ENCODE assay signal across 12 cellular contexts in the genomic region with DNA sequence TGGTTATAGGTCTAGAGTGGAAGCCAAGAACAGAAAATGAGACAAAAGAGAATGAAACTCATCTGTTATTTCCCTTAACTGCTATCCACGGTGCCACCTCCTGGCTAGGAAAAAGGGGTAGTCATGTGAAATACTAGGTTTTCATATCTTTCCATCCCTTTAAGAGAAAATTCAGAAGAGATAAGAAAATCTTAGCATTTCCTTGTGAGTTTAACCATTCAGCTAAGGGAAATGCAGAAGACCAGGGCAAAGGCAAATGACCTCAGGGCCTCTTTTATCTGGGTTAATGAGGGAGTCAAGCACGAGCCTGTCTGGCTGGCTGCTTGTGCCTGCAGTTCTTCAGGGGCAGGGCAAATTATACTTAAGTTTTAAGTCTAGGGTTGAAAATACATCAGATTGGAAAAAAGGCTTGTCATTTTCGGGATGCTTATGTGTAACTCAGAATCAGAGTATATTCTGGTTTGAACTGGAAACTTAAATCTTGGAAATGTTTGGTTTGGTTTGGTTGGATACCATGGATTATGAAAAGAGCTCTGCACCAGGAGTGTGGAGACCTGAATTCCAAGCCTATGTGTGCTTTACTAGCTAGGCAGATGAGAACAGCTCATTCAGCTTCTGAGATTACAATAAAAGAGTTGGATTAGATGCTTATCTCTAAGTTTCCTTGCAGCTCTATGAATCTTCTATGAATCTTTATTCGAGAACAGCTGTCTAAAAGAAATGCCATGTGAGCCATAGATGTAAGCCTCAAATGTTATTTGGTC. TPM values are rescaled to one million over a fixed set of nuclear protein-coding genes. Genes with fewer than 3 reads are reported as not detected.
DNase-seq lines count a peak whose midpoint lies in the region; ATAC-seq and TF ChIP-seq lines count a peak whose summit lies in the region.
"Had no signal": no experiment of that assay in that cellular context is flagged by ENCODE, and none has a peak within 500 bp of the region (broad histone marks: within the 10 kb centered on the region; RNA-seq: fewer than 3 reads in every experiment).

No MANE protein-coding gene starts in this region.

- peaks cover 7% of the 10 kb centered on the region for H3K36me3 Mint-ChIP-seq in activated T-cell treated with anti-CD3 and anti-CD28 coated beads, Interleukin-2, amount 50 U/mL, for 4 hours (ENCODE audit: insufficient read depth)
- H3K36me3 Mint-ChIP-seq: activated naive CD4-positive, alpha-beta T cell treated with anti-CD3 and anti-CD28 coated beads, Interleukin-2, amount 50 U/mL, for 72 hours had no signal

- no peak overlapping the region for H3K4me3 ChIP-seq in RWPE2 (ENCODE audit: severe bottlenecking)

- peaks cover 24% of the 10 kb centered on the region for H3K4me1 ChIP-seq in RWPE2 (ENCODE audit: insufficient read depth, poor library complexity, severe bottlenecking)

- no peaks in the 10 kb centered on the region for H3K9me3 Mint-ChIP-seq in activated T-cell treated with anti-CD3 and anti-CD28 coated beads, Interleukin-2, amount 50 U/mL, for 4 hours
- no peaks in the 10 kb centered on the region for H3K9me3 Mint-ChIP-seq in stimulated activated naive CD8-positive, alpha-beta T cell treated with anti-CD3 and anti-CD28 coated beads, Interleukin-15, amount 100 ng/mL, for 72 hours
- H3K9me3 Mint-ChIP-seq: activated naive CD4-positive, alpha-beta T cell treated with anti-CD3 and anti-CD28 coated beads, Interleukin-2, amount 50 U/mL, for 72 hours; CD4-positive, alpha-beta T cell had no signal

- no peak for TF ChIP-seq POLR2A in erythroblast (IDR thresholded peaks at IDR 0.05; ENCODE audit: low read length)

- no peaks in the 10 kb centered on the region for H3K9me3 ChIP-seq in RWPE2 (ENCODE audit: severe bottlenecking)

- H3K36me3 ChIP-seq in RWPE2 (ENCODE audit: low read depth), result no peaks in the 10 kb centered on the region

- peak overlapping the region; percentile 33 for H3K4me3 Mint-ChIP-seq in activated T-cell treated with anti-CD3 and anti-CD28 coated beads, Interleukin-2, amount 50 U/mL, for 4 hours
- peak overlapping the region; percentile 25 to 65 for H3K4me3 Mint-ChIP-seq in stimulated activated naive CD8-positive, alpha-beta T cell treated with anti-CD3 and anti-CD28 coated beads, Interleukin-15, amount 100 ng/mL, for 72 hours
- H3K4me3 Mint-ChIP-seq: CD4-positive, alpha-beta T cell had no signal

- no peak for ATAC-seq in activated T-cell treated with anti-CD3 and anti-CD28 coated beads, Interleukin-2, amount 50 U/mL, for 4 hours
- ATAC-seq in RWPE2 (ENCODE audit: low read depth), result peak; percentile 46
- no peak for ATAC-seq in stimulated activated naive CD8-positive, alpha-beta T cell treated with anti-CD3 and anti-CD28 coated beads, Interleukin-15, amount 100 ng/mL, for 72 hours

- DNase-seq in activated T-cell treated with anti-CD3 and anti-CD28 coated beads, Interleukin-2, amount 50 U/mL, for 4 hours, result no peak
- no peak for DNase-seq in activated T-cell treated with anti-CD3 and anti-CD28 coated beads, Interleukin-2, amount 50 U/mL, for 48 hours
- DNase-seq in RWPE2 (ENCODE audit: low spot score) (no peak), erythroblast (lab: John Stamatoyannopoulos, UW) (peak; percentile 20 to 21), 8988T (no peak), epidermal melanocyte (ENCODE audit: insufficient read length, low spot score) (no peak), pons (ENCODE audit: low spot score) (no peak)
- no peak for DNase-seq in stimulated activated naive CD8-positive, alpha-beta T cell treated with anti-CD3 and anti-CD28 coated beads, Interleukin-15, amount 100 ng/mL, for 72 hours
- DNase-seq: CD4-positive, alpha-beta T cell; hippocampal formation had no signal

- H3K27me3 ChIP-seq in RWPE2 (ENCODE audit: insufficient read depth, poor library complexity, severe bottlenecking), result no peaks in the 10 kb centered on the region

- no peak overlapping the region for H3K27ac Mint-ChIP-seq in stimulated activated naive CD8-positive, alpha-beta T cell treated with anti-CD3 and anti-CD28 coated beads, Interleukin-15, amount 100 ng/mL, for 72 hours
- H3K27ac Mint-ChIP-seq: CD4-positive, alpha-beta T cell had no signal

- H3K27me3 Mint-ChIP-seq in activated T-cell treated with anti-CD3 and anti-CD28 coated beads, Interleukin-2, amount 50 U/mL, for 4 hours (ENCODE audit: low read depth), result no peaks in the 10 kb centered on the region
- no peaks in the 10 kb centered on the region for H3K27me3 Mint-ChIP-seq in stimulated activated naive CD8-positive, alpha-beta T cell treated with anti-CD3 and anti-CD28 coated beads, Interleukin-15, amount 100 ng/mL, for 72 hours
- H3K27me3 Mint-ChIP-seq: CD4-positive, alpha-beta T cell had no signal

- H3K4me1 Mint-ChIP-seq in activated T-cell treated with anti-CD3 and anti-CD28 coated beads, Interleukin-2, amount 50 U/mL, for 4 hours (ENCODE audit: low read depth), result peaks cover 14% of the 10 kb centered on the region
- peaks cover 13% of the 10 kb centered on the region for H3K4me1 Mint-ChIP-seq in stimulated activated naive CD8-positive, alpha-beta T cell treated with anti-CD3 and anti-CD28 coated beads, Interleukin-15, amount 100 ng/mL, for 72 hours

- peak overlapping the region; percentile 82 for H3K27ac ChIP-seq in RWPE2 (ENCODE audit: poor library complexity, severe bottlenecking)
- H3K27ac ChIP-seq: KMS-11 had no signal

- TF ChIP-seq CTCF in RWPE2 (IDR thresholded peaks at IDR 0.05; ENCODE audit: poor library complexity, severe bottlenecking), result no peak

RNA-seq across cellular contexts. Expression of a gene that starts 19.9 kb away (rescaled TPM):
- total RNA-seq in activated T-cell treated with anti-CD3 and anti-CD28 coated beads, Interleukin-2, amount 50 U/mL, for 4 hours, result 10 to 100 TPM in 2 of 3 donors, 1 to 10 TPM in 1; 5.6 to 14.2 (median 12.2) TPM

Comparison
In these comparisons a context has a peak if more than half of its experiments do, and no peak if none do; other contexts are left out.
1. DNase-seq: peak in erythroblast (2 of 2); none in activated T-cell treated with anti-CD3 and anti-CD28 coated beads, Interleukin-2, amount 50 U/mL, for 4 hours (single experiment), activated T-cell treated with anti-CD3 and anti-CD28 coated beads, Interleukin-2, amount 50 U/mL, for 48 hours (0 of 2), RWPE2 (single experiment), stimulated activated naive CD8-positive, alpha-beta T cell treated with anti-CD3 and anti-CD28 coated beads, Interleukin-15, amount 100 ng/mL, for 72 hours (0 of 2), 8988T (single experiment), epidermal melanocyte (single experiment) and pons (single experiment).